Comparison of ENCODE assay signal across 1 cellular context in genomic region chr7:74656911-74657691, GRCh38.
TF ChIP-seq lines count a peak whose summit lies in the region.

No MANE protein-coding gene starts in this region.

TF ChIP-seq in K562, 482 proteins besides CTCF, POLR2A, EP300 and RAD21 (continued from another document):
- no peak for TF ChIP-seq TBL1XR1 (IDR thresholded peaks at IDR 0.05; ENCODE audit: low read length in 2 of 2)
- TF ChIP-seq, protein P1, sequence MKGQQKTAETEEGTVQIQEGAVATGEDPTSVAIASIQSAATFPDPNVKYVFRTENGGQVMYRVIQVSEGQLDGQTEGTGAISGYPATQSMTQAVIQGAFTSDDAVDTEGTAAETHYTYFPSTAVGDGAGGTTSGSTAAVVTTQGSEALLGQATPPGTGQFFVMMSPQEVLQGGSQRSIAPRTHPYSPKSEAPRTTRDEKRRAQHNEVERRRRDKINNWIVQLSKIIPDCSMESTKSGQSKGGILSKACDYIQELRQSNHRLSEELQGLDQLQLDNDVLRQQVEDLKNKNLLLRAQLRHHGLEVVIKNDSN (CRISPR knock-in tag; IDR thresholded peaks at IDR 0.05), result no peak
- TF ChIP-seq KAT2B (IDR thresholded peaks at IDR 0.05; ENCODE audit: low read depth, low read length), result no peak
- peak; percentile 30; the same call in 1 of the 2 replicates for TF ChIP-seq BRD4 (IDR thresholded peaks at IDR 0.05)
- TF ChIP-seq NFIX (CRISPR knock-in tag; IDR thresholded peaks at IDR 0.05; ENCODE audit: low read depth), result no peak
- TF ChIP-seq SOX6 (IDR thresholded peaks at IDR 0.05), result peak; percentile 10; the same call in 1 of the 2 replicates
- TF ChIP-seq CCNT2 (IDR thresholded peaks at IDR 0.05; ENCODE audit: borderline replicate concordance, extremely low read depth, insufficient read length, low read depth, low read length), result peak; percentile 64
- peak; percentile 13 for TF ChIP-seq HMGN3 (IDR thresholded peaks at IDR 0.05; ENCODE audit: borderline replicate concordance, extremely low read depth, insufficient read length, low read depth, low read length)
- no peak for TF ChIP-seq DACH1 (IDR thresholded peaks at IDR 0.05; ENCODE audit: partially characterized antibody)
- TF ChIP-seq ETS1 (conservative IDR thresholded peaks at IDR 0.05; ENCODE audit: control insufficient read depth, low read depth, low read length), result peak; percentile 93
- TF ChIP-seq TSHZ1 (CRISPR knock-in tag; IDR thresholded peaks at IDR 0.05), result no peak
- peak; percentile 74; the same call in 1 of the 2 replicates for TF ChIP-seq NR2C2 (CRISPR knock-in tag; IDR thresholded peaks at IDR 0.05)
- peak; percentile 75 for TF ChIP-seq NR2C2 (tag; IDR thresholded peaks at IDR 0.05)
- peak; percentile 9; the same call in 1 of the 2 replicates for TF ChIP-seq CTBP1 (IDR thresholded peaks at IDR 0.05; ENCODE audit: borderline replicate concordance)
- TF ChIP-seq ZNF778 (CRISPR knock-in tag; IDR thresholded peaks at IDR 0.05), result no peak
- TF ChIP-seq PHF8 (IDR thresholded peaks at IDR 0.05; ENCODE audit: borderline replicate concordance, low read length), result peak; percentile 71
- no peak for TF ChIP-seq NCOA4 (IDR thresholded peaks at IDR 0.05; ENCODE audit: partially characterized antibody)
- TF ChIP-seq PCBP2 (IDR thresholded peaks at IDR 0.05; ENCODE audit: low read depth, low read length, poor library complexity, severe bottlenecking), result peak; percentile 11
- peak in 1 of 2 experiments; percentile 96 for TF ChIP-seq AFF1 (IDR thresholded peaks at IDR 0.05; ENCODE audit: low read depth in 1 of 2, partially characterized antibody in 2 of 2)
- TF ChIP-seq KDM5B (IDR thresholded peaks at IDR 0.05; ENCODE audit: insufficient replicate concordance, low read depth, low read length), result peak; percentile 78
- TF ChIP-seq, protein P2, sequence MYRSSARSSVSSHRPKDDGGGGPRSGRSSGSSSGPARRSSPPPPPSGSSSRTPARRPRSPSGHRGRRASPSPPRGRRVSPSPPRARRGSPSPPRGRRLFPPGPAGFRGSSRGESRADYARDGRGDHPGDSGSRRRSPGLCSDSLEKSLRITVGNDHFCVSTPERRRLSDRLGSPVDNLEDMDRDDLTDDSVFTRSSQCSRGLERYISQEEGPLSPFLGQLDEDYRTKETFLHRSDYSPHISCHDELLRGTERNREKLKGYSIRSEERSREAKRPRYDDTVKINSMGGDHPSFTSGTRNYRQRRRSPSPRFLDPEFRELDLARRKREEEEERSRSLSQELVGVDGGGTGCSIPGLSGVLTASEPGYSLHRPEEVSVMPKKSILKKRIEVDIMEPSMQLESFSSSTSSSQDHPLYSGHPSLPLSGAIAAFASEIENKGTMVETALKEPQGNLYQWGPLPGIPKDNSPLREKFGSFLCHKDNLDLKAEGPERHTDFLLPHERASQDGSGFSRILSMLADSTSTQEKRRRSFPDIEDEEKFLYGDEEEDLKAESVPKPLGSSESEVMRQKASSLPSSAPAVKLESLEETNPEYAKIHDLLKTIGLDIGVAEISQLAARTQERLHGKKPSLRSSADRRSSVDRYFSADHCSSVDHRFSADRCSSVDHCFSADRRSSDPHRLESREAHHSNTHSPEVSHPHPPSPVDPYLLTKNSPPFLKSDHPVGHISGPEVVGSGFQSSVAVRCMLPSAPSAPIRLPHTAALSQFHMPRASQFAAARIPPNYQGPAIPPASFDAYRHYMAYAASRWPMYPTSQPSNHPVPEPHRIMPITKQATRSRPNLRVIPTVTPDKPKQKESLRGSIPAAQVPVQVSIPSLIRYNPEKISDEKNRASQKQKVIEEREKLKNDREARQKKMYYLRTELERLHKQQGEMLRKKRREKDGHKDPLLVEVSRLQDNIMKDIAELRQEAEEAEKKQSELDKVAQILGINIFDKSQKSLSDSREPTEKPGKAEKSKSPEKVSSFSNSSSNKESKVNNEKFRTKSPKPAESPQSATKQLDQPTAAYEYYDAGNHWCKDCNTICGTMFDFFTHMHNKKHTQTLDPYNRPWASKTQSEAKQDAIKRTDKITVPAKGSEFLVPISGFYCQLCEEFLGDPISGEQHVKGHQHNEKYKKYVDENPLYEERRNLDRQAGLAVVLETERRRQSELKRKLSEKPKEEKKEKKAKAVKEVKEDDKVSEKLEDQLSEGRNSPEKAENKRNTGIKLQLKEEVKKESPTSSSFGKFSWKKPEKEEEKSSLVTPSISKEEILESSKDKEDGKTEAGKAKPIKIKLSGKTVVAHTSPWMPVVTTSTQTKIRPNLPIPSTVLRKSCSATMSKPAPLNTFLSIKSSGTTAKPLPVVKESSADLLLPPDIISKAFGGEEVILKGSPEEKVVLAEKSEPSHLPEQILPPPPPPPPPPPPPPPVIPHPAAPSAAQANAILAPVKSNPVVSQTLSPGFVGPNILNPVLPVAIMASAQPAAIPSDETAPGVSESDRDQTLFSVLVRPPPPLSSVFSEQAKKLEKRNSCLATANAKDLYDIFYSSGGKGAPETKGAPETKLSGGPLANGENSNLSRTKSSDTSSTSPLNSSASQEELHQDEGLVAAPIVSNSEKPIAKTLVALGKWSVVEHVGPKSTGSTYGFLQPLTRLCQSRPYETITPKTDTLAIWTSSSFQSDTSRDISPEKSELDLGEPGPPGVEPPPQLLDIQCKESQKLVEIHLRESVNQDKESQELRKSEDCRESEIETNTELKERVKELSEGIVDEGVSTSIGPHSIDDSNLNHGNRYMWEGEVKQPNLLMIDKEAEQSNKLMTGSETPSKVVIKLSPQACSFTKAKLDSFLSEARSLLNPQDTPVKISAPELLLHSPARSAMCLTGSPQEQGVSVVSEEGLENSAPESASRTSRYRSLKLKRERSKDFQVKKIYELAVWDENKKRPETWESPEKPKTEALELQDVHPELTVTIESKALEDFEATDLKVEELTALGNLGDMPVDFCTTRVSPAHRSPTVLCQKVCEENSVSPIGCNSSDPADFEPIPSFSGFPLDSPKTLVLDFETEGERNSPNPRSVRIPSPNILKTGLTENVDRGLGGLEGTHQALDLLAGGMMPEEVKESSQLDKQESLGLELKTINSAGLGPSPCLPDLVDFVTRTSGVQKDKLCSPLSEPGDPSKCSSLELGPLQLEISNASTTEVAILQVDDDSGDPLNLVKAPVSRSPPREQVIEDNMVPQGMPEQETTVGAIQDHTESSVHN (IDR thresholded peaks at IDR 0.05; ENCODE audit: borderline replicate concordance in 1 of 2, low read depth in 1 of 2), result no peak
- TF ChIP-seq SNRNP70 (optimal IDR thresholded peaks at IDR 0.05; ENCODE audit: low read depth, low read length), result no peak
- 0 out of 2 replicates have a peak, but pooled peaks have one; percentile 25 for TF ChIP-seq BCOR (IDR thresholded peaks at IDR 0.05)
